25 cellular contexts compared by ENCODE assay signal in genomic region chr22:48197189-48197690, GRCh38.
"Had no signal": no experiment of that assay in that cellular context is flagged by ENCODE, and none has a peak within 500 bp of the region (broad histone marks: within the 10 kb centered on the region; RNA-seq: fewer than 3 reads in every experiment).

No MANE protein-coding gene starts in this region.

- H3K4me3 ChIP-seq: esophagus squamous epithelium, heart right ventricle, mucosa of descending colon, prostate gland, sigmoid colon, stomach, thyroid gland had no signal

- H3K36me3 Mint-ChIP-seq: mesothelial cell of epicardium; stimulated activated effector memory CD8-positive, alpha-beta T cell treated with anti-CD3 and anti-CD28 coated beads, Interleukin-12 subunit alpha, Interleukin-12 subunit beta, amount 100 ng/mL, for 72 hours; type B pancreatic cell had no signal

- H3K27ac ChIP-seq: esophagus squamous epithelium, heart right ventricle, prostate gland, sigmoid colon, stomach, thyroid gland had no signal

- H3K4me3 Mint-ChIP-seq: dendritic cell treated with granulocyte-macrophage colony-stimulating factor and Interleukin-4, amounts not matched to agents 40 ng/mL and 50 ng/mL, for 4 days; mesothelial cell of epicardium; naive B cell; natural killer cell treated with Interleukin-12 subunit alpha and Interleukin-12 subunit beta and Interleukin-15 and Interleukin-18, amount 100 ng/mL, for 72 hours; neural crest cell; stimulated activated effector memory CD8-positive, alpha-beta T cell treated with anti-CD3 and anti-CD28 coated beads, Interleukin-12 subunit alpha, Interleukin-12 subunit beta, amount 100 ng/mL, for 72 hours; type B pancreatic cell had no signal

- H3K9me3 ChIP-seq: mucosa of descending colon, prostate gland, sigmoid colon, thyroid gland had no signal

- H3K9me3 Mint-ChIP-seq: natural killer cell treated with Interleukin-12 subunit alpha and Interleukin-12 subunit beta and Interleukin-15 and Interleukin-18, amount 100 ng/mL, for 72 hours; neural crest cell; stimulated activated effector memory CD8-positive, alpha-beta T cell treated with anti-CD3 and anti-CD28 coated beads, Interleukin-12 subunit alpha, Interleukin-12 subunit beta, amount 100 ng/mL, for 72 hours; type B pancreatic cell had no signal

- H3K27me3 ChIP-seq: thyroid gland had no signal

- H3K27ac Mint-ChIP-seq: dendritic cell treated with granulocyte-macrophage colony-stimulating factor and Interleukin-4, amounts not matched to agents 40 ng/mL and 50 ng/mL, for 4 days; mesothelial cell of epicardium; naive B cell; natural killer cell treated with Interleukin-12 subunit alpha and Interleukin-12 subunit beta and Interleukin-15 and Interleukin-18, amount 100 ng/mL, for 72 hours; stimulated activated effector memory CD8-positive, alpha-beta T cell treated with anti-CD3 and anti-CD28 coated beads, Interleukin-12 subunit alpha, Interleukin-12 subunit beta, amount 100 ng/mL, for 72 hours; type B pancreatic cell had no signal

- ATAC-seq: heart right ventricle; left colon; mucosa of descending colon; natural killer cell treated with Interleukin-12 subunit alpha and Interleukin-12 subunit beta and Interleukin-15 and Interleukin-18, amount 100 ng/mL, for 72 hours; right cardiac atrium; stimulated activated effector memory CD8-positive, alpha-beta T cell treated with anti-CD3 and anti-CD28 coated beads, Interleukin-12 subunit alpha, Interleukin-12 subunit beta, amount 100 ng/mL, for 72 hours had no signal

- H3K4me1 ChIP-seq: esophagus squamous epithelium, heart right ventricle, prostate gland, sigmoid colon, stomach, thyroid gland had no signal

- H3K4me1 Mint-ChIP-seq: mesothelial cell of epicardium; neural crest cell; stimulated activated effector memory CD8-positive, alpha-beta T cell treated with anti-CD3 and anti-CD28 coated beads, Interleukin-12 subunit alpha, Interleukin-12 subunit beta, amount 100 ng/mL, for 72 hours had no signal

- DNase-seq: effector memory CD4-positive, alpha-beta T cell; esophagus squamous epithelium; foreskin melanocyte; glutamatergic neuron; heart right ventricle; hippocampal formation; kidney glomerular epithelial cell; left colon; mesenchymal stem cell; mucosa of descending colon; naive B cell; right cardiac atrium; sigmoid colon; stimulated activated CD4-positive, alpha-beta T cell treated with anti-CD3 and anti-CD28 coated beads, Interleukin-2, amount 100 ng/mL, for 24 hours; stimulated activated CD4-positive, alpha-beta T cell treated with anti-CD3 and anti-CD28 coated beads, Interleukin-4, amount 100 ng/mL, for 24 hours; stimulated activated naive CD4-positive, alpha-beta T cell treated with Interleukin-2 at 50 U/mL for 16 hours; stomach; thyroid gland had no signal

- H3K36me3 ChIP-seq: esophagus squamous epithelium, heart right ventricle, prostate gland, sigmoid colon, stomach, thyroid gland had no signal
